ENCODE assay signal across 8 cellular contexts in genomic region chr7:82592416-82592815, GRCh38.
"Had no signal": no experiment of that assay in that cellular context is flagged by ENCODE, and none has a peak within 500 bp of the region (broad histone marks: within the 10 kb centered on the region; RNA-seq: fewer than 3 reads in every experiment).

No MANE protein-coding gene starts in this region.

- H3K4me3 Mint-ChIP-seq: IgD-negative memory B cell had no signal

- H3K27ac Mint-ChIP-seq: IgD-negative memory B cell had no signal

- H3K4me2 ChIP-seq: KMS-11 had no signal

- H3K9me3 Mint-ChIP-seq: IgD-negative memory B cell had no signal

- FAIRE-seq: HepG2, HTR-8/SVneo, K562 had no signal

- H3K9ac ChIP-seq: KMS-11 had no signal

- ATAC-seq: HepG2, K562 had no signal

- H3K36me3 Mint-ChIP-seq: IgD-negative memory B cell had no signal

- H3K4me3 ChIP-seq: K562 had no signal

- DNase-seq: KBM-7, KG1 had no signal

- H3K27me3 Mint-ChIP-seq: IgD-negative memory B cell had no signal

- H3K27ac ChIP-seq: HL-60, KMS-11 had no signal
